ENCODE assay signal across 7 cellular contexts in the genomic region with DNA sequence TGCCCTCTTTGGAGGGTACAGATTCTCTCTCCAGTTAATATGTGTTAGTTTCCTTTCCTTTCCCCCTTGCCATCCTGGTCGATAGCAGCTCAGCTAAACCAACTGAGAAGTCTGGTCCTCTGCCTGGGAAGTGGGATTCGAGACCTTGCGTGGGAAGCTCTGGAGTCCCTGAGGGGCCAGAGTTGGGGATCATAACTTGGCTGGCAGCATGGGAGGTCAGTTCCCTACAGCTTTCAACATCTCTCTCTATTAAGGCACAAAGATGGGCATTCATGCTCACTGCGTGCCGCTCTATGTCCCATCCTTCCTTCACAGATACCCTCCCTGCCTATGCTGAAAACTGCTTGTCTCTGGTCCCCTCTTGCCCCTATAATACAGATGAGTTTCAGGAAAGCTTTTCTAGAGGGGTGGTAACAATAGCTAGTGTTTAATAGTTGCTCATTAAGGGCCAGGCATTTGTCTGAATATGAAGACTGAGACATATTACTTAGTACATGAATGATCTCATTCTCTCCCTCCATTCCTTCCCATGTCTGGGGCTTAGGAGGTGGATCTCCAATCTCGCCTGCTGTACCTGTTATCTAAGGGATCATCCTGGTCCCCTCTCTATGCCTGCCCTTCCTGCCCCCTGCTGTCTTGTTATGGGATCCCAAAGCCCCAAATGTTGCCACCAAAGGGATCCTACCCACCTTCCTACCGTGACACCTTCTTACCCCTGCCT. TPM values are rescaled to one million over a fixed set of nuclear protein-coding genes. Genes with fewer than 3 reads are reported as not detected.
DNase-seq lines count a peak whose midpoint lies in the region; ATAC-seq and TF ChIP-seq lines count a peak whose summit lies in the region.
"Had no signal": no experiment of that assay in that cellular context is flagged by ENCODE, and none has a peak within 500 bp of the region (broad histone marks: within the 10 kb centered on the region; RNA-seq: fewer than 3 reads in every experiment).

No MANE protein-coding gene starts in this region.

- no peak overlapping the region for H3K4me3 ChIP-seq in cardiac muscle cell
- H3K4me3 ChIP-seq in lower lobe of right lung: no peak overlapping the region
- no peak overlapping the region for H3K4me3 ChIP-seq in transverse colon
- no peak overlapping the region for H3K4me3 ChIP-seq in endodermal cell (ENCODE audit: low read length)

- H3K4me1 Mint-ChIP-seq in endodermal cell: peaks cover 64% of the 10 kb centered on the region

- H3K4me3 Mint-ChIP-seq in endodermal cell: no peak overlapping the region

- H3K9me3 ChIP-seq in cardiac muscle cell (ENCODE audit: low read depth) (no peaks in the 10 kb centered on the region), lower lobe of right lung (no peaks in the 10 kb centered on the region), transverse colon (no peaks in the 10 kb centered on the region), endodermal cell (ENCODE audit: control insufficient read depth, low read length) (no peaks in the 10 kb centered on the region)

- 65 to 80% methylated on average over 2 to 7 of the region's 7 CpGs for WGBS in transverse colon (ENCODE audit: low coverage in 1 of 2), 2 donors
- WGBS in endodermal cell (ENCODE audit: insufficient coverage in 1 of 2, insufficient read length in 1 of 2), 2 experiments: 89 to 95% methylated on average over 5 to 7 of the region's 7 CpGs

- intact Hi-C loops in left ventricle myocardium superior (cut with micrococcal nuclease): no loop called here
- intact Hi-C loops in lower lobe of right lung (cut with DNase I): no loop called here
- intact Hi-C loops in transverse colon (cut with DNase I; ENCODE audit: low total_unique reads): loop anchor here (5.0 kb wide), 1 partner anchor 34 kb away; no protein-coding TSS in a partner anchor

- no peak overlapping the region for H3K27ac Mint-ChIP-seq in endodermal cell

- H3K27me3 ChIP-seq in cardiac muscle cell (no peaks in the 10 kb centered on the region), lower lobe of right lung (ENCODE audit: low read depth) (no peaks in the 10 kb centered on the region), transverse colon (no peaks in the 10 kb centered on the region), endodermal cell (ENCODE audit: control insufficient read depth, insufficient read depth, low read length, poor library complexity, severe bottlenecking) (no peaks in the 10 kb centered on the region)

- peaks cover 6% of the 10 kb centered on the region for H3K36me3 Mint-ChIP-seq in endodermal cell (ENCODE audit: low read depth)

- no peaks in the 10 kb centered on the region for H3K27me3 Mint-ChIP-seq in endodermal cell (ENCODE audit: insufficient read depth)

- H3K4me1 ChIP-seq in cardiac muscle cell (ENCODE audit: low read depth): peaks cover 74% of the 10 kb centered on the region
- H3K4me1 ChIP-seq in lower lobe of right lung: peaks cover 80% of the 10 kb centered on the region
- H3K4me1 ChIP-seq in transverse colon: peaks cover 76 to 86% (median 82%) of the 10 kb centered on the region in 4 donors
- peaks cover 47% of the 10 kb centered on the region for H3K4me1 ChIP-seq in endodermal cell (ENCODE audit: control insufficient read depth, insufficient read depth, low read length)

- DNase-seq in cardiac muscle cell (ENCODE audit: low read depth in 1 of 2, low spot score in 1 of 2): no peak
- no peak for DNase-seq in left ventricle myocardium superior
- DNase-seq in lower lobe of right lung: no peak
- no peak for DNase-seq in transverse colon
- DNase-seq in endodermal cell: no peak
- DNase-seq: NCI-H1930 had no signal

- no peak for TF ChIP-seq EP300 in transverse colon (IDR thresholded peaks at IDR 0.05; ENCODE audit: low read depth)

- in situ Hi-C loops in transverse colon (cut with MboI; ENCODE audit: low pct_ligation_motif_present in 1 of 4, low pct_unique_long_range_greater_than_20kb in 1 of 4, low sequenced_read_pairs in 3 of 4): no loop called here

- H3K27ac ChIP-seq in cardiac muscle cell: peak overlapping the region; percentile 89
- H3K27ac ChIP-seq in lower lobe of right lung: peak overlapping the region; percentile 84
- peak overlapping the region; percentile 90 to 98 (median 96) for H3K27ac ChIP-seq in transverse colon
- no peak overlapping the region for H3K27ac ChIP-seq in endodermal cell (ENCODE audit: low read depth, low read length)

- TF ChIP-seq POLR2A in transverse colon (IDR thresholded peaks at IDR 0.05): no peak

- no peak for TF ChIP-seq CTCF in cardiac muscle cell (IDR thresholded peaks at IDR 0.05; ENCODE audit: low read depth, low read length)
- no peak for TF ChIP-seq CTCF in lower lobe of right lung (IDR thresholded peaks at IDR 0.05)
- TF ChIP-seq CTCF in transverse colon (IDR thresholded peaks at IDR 0.05): no peak
- no peak for TF ChIP-seq CTCF in endodermal cell (conservative IDR thresholded peaks at IDR 0.05)

- no peaks in the 10 kb centered on the region for H3K9me3 Mint-ChIP-seq in endodermal cell

- ATAC-seq in left ventricle myocardium superior: no peak
- ATAC-seq in lower lobe of right lung: no peak
- no peak for ATAC-seq in GM18868 (IDR thresholded peaks at IDR 0.05; ENCODE audit: unreplicated experiment)

- H3K9ac ChIP-seq in endodermal cell (ENCODE audit: extremely low read depth, low read length, poor library complexity, severe bottlenecking): no peak overlapping the region

- H3K36me3 ChIP-seq in cardiac muscle cell (no peaks in the 10 kb centered on the region), lower lobe of right lung (peaks cover 25% of the 10 kb centered on the region), transverse colon (peaks cover 0 to 8% (median 0%) of the 10 kb centered on the region in 4 donors), endodermal cell (ENCODE audit: control insufficient read depth, insufficient read depth, low read length) (no peaks in the 10 kb centered on the region)

RNA-seq across cellular contexts. Expression of a gene that starts 10.8 kb away (rescaled TPM):
- total RNA-seq in cardiac muscle cell: 78.1 and 87.0 TPM in 2 replicates
- 58.1 and 65.4 TPM in 2 replicates for polyA plus RNA-seq in cardiac muscle cell
- 98.1 TPM for total RNA-seq in left ventricle myocardium superior
- total RNA-seq in lower lobe of right lung: 50.1 TPM
- 10 to 100 TPM; 32.6 to 82.6 (median 58.6) TPM for total RNA-seq in transverse colon
- 10 to 100 TPM; 12.7 to 14.4 TPM for total RNA-seq in endodermal cell
- polyA plus RNA-seq in endodermal cell (2013, experiment 1 of 2): 16.0 TPM
- 15.5 TPM for polyA plus RNA-seq in endodermal cell (2013, experiment 2 of 2)

RNA-seq across cellular contexts. Expression of a gene that starts 19.4 kb away (rescaled TPM):
- 116 and 125 TPM in 2 replicates for total RNA-seq in cardiac muscle cell
- polyA plus RNA-seq in cardiac muscle cell: 102 and 121 TPM in 2 replicates
- 56.9 TPM for total RNA-seq in left ventricle myocardium superior
- 59.6 TPM for total RNA-seq in lower lobe of right lung
- total RNA-seq in transverse colon: 100 to 1,000 TPM in 2 of 4 donors, 10 to 100 TPM in 2; 64.3 to 294 (median 112) TPM
- 100 to 1,000 TPM; 106 to 124 TPM for total RNA-seq in endodermal cell
- 119 TPM for polyA plus RNA-seq in endodermal cell (2013, experiment 1 of 2)
- polyA plus RNA-seq in endodermal cell (2013, experiment 2 of 2): 101 TPM

RNA-seq across cellular contexts. Expression of a gene that starts 26.8 kb away (rescaled TPM):
- 1.2 and 3.7 TPM in 2 replicates for total RNA-seq in cardiac muscle cell
- polyA plus RNA-seq in cardiac muscle cell: 1.7 and 4.2 TPM in 2 replicates
- total RNA-seq in left ventricle myocardium superior: 21.5 TPM
- total RNA-seq in lower lobe of right lung: 20.1 TPM
- total RNA-seq in transverse colon: 10 to 100 TPM in 1 of 4 donors, 1 to 10 TPM in 3; 4.8 to 18.0 (median 7.3) TPM
- total RNA-seq in endodermal cell: 1 to 10 TPM; 3.0 to 4.4 TPM
- polyA plus RNA-seq in endodermal cell (2013, experiment 1 of 2): 3.1 TPM
- polyA plus RNA-seq in endodermal cell (2013, experiment 2 of 2): 2.3 TPM

RNA-seq across cellular contexts. Expression of a gene that starts 48.2 kb away (rescaled TPM):
- total RNA-seq in cardiac muscle cell (96.8 and 104 TPM in 2 replicates), left ventricle myocardium superior (49.1 TPM), lower lobe of right lung (97.7 TPM), transverse colon (100 to 1,000 TPM in 2 of 4 donors, 10 to 100 TPM in 2; 73.9 to 258 (median 90.6) TPM), endodermal cell (100 to 1,000 TPM in 1 of 2 donors, 10 to 100 TPM in 1; 95.4 to 108 TPM)
- 27.3 and 33.2 TPM in 2 replicates for polyA plus RNA-seq in cardiac muscle cell
- polyA plus RNA-seq in endodermal cell (2013, experiment 1 of 2): 126 TPM
- 115 TPM for polyA plus RNA-seq in endodermal cell (2013, experiment 2 of 2)

RNA-seq across cellular contexts. Expression of a gene that starts 58.4 kb away (rescaled TPM):
- not detected in 2 replicates for total RNA-seq in cardiac muscle cell
- polyA plus RNA-seq in cardiac muscle cell: not detected in 2 replicates
- not detected for total RNA-seq in left ventricle myocardium superior
- total RNA-seq in lower lobe of right lung: 1.9 TPM
- total RNA-seq in transverse colon: 10 to 100 TPM in 1 of 4 donors, 1 to 10 TPM in 1, not detected in 2; 2.6 to 38.9 TPM
- not detected for total RNA-seq in endodermal cell
- polyA plus RNA-seq in endodermal cell (2013, experiment 1 of 2): not detected
- not detected for polyA plus RNA-seq in endodermal cell (2013, experiment 2 of 2)
